In genomic region chr2:232309592-232309991, GRCh38 we compare ENCODE assay signal across 15 cellular contexts.
A peak's percentile ranks its signal among the peaks of the same experiment; 100 is the strongest.
DNase-seq lines count a peak whose midpoint lies in the region; ATAC-seq and TF ChIP-seq lines count a peak whose summit lies in the region.
"Had no signal": no experiment of that assay in that cellular context is flagged by ENCODE, and none has a peak within 500 bp of the region (broad histone marks: within the 10 kb centered on the region; RNA-seq: fewer than 3 reads in every experiment).

No MANE protein-coding gene starts in this region.

- H3K36me3 ChIP-seq in breast epithelium (no peaks in the 10 kb centered on the region), mammary epithelial cell (ENCODE audit: insufficient read depth, low read length) (no peaks in the 10 kb centered on the region), OCI-LY7 (ENCODE audit: insufficient read depth, low read length) (no peaks in the 10 kb centered on the region; the same call in 1 of the 2 replicates), left lung (peaks cover 0 to 13% of the 10 kb centered on the region in 2 donors)
- H3K36me3 ChIP-seq: ovary had no signal

- no TSS peak for BruUV-seq in mammary epithelial cell (replicated peaks; lab: Mats Ljungman, UMichigan)
- BruUV-seq in OCI-LY7 (replicated peaks; lab: Mats Ljungman, UMichigan): no TSS peak

- H4K20me1 ChIP-seq in mammary epithelial cell (ENCODE audit: insufficient read depth, low read length) (no peaks in the 10 kb centered on the region), OCI-LY7 (ENCODE audit: insufficient read depth, low read length) (no peaks in the 10 kb centered on the region)

- intact Hi-C loops in breast epithelium (cut with DNase I; ENCODE audit: low total_unique reads): no loop called here
- intact Hi-C loops in mammary epithelial cell (cut with micrococcal nuclease): no loop called here
- intact Hi-C loops in OCI-LY7 (cut with micrococcal nuclease; ENCODE audit: unreplicated experiment): no loop called here
- intact Hi-C loops in left lung (cut with DNase I): no loop called here

- POLR2A ChIA-PET in OCI-LY7 (lab: Charles Lee): no interaction called here

- H3K27ac ChIP-seq in breast epithelium (peak overlapping the region; percentile 48 to 80), mammary epithelial cell (ENCODE audit: insufficient read depth, low read depth, low read length) (no peak overlapping the region), OCI-LY7 (ENCODE audit: low read depth, low read length, poor library complexity, severe bottlenecking) (no peak overlapping the region), left lung (no peak overlapping the region)
- H3K27ac ChIP-seq: body of pancreas, ovary had no signal

- H3K9me3 ChIP-seq in breast epithelium (no peaks in the 10 kb centered on the region), mammary epithelial cell (replicated peaks; ENCODE audit: insufficient read depth, low read length) (no peaks in the 10 kb centered on the region), OCI-LY7 (ENCODE audit: low read length) (peaks cover 16% of the 10 kb centered on the region; the same call in 1 of the 2 replicates), left lung (peaks cover 0 to 19% of the 10 kb centered on the region in 2 donors)
- H3K9me3 ChIP-seq: ovary had no signal

- H3K4me3 ChIP-seq in breast epithelium (no peak overlapping the region), mammary epithelial cell (replicated peaks in 1 of 3; ENCODE audit: insufficient read depth in 1 of 3, low read depth in 2 of 3, low read length in 3 of 3) (no peak overlapping the region), OCI-LY7 (ENCODE audit: low read depth, low read length, poor library complexity, severe bottlenecking) (no peak overlapping the region), left lung (no peak overlapping the region)
- H3K4me3 ChIP-seq: body of pancreas, ovary had no signal

- dilution Hi-C loops in mammary epithelial cell (cut with HindIII; ENCODE audit: low sequenced_read_pairs): no loop called here

- TF ChIP-seq POLR2A in breast epithelium (IDR thresholded peaks at IDR 0.05): no peak

- H3K4me3 Mint-ChIP-seq in effector memory CD8-positive, alpha-beta T cell: peak overlapping the region; percentile 77 to 78
- H3K4me3 Mint-ChIP-seq: HFFc6 had no signal

- CTCF ChIA-PET in mammary epithelial cell (lab: Charles Lee; ENCODE audit: low non-redundant PET) (no interaction called here), OCI-LY7 (lab: Charles Lee; ENCODE audit: unreplicated experiment) (interaction anchor here (0.5 kb wide), 1 partner anchor 237 kb away, joined by 3 read pairs; no protein-coding TSS in a partner anchor)

- H3K9me3 Mint-ChIP-seq in effector memory CD8-positive, alpha-beta T cell: no peaks in the 10 kb centered on the region

- H2AFZ ChIP-seq in mammary epithelial cell (ENCODE audit: low read depth, low read length): no peak overlapping the region
- no peak overlapping the region for H2AFZ ChIP-seq in OCI-LY7 (ENCODE audit: low read length)

- no peaks in the 10 kb centered on the region for H3K27me3 ChIP-seq in breast epithelium
- H3K27me3 ChIP-seq in mammary epithelial cell (ENCODE audit: insufficient read depth, low read length): no peaks in the 10 kb centered on the region
- H3K27me3 ChIP-seq in left lung: no peaks in the 10 kb centered on the region
- H3K27me3 ChIP-seq: body of pancreas, ovary had no signal

- H3K4me1 Mint-ChIP-seq in effector memory CD8-positive, alpha-beta T cell (ENCODE audit: low read depth in 2 of 2): peaks cover 45 to 55% of the 10 kb centered on the region in 2 donors

- ATAC-seq in effector memory CD8-positive, alpha-beta T cell (replicated peaks): peak; percentile 62
- peak; percentile 42 for ATAC-seq in stimulated activated naive CD8-positive, alpha-beta T cell treated with anti-CD3 and anti-CD28 coated beads, Interleukin-15, Interleukin-2, amounts not matched to agents 100 U/mL and 50 U/mL, for 24 hours
- ATAC-seq in GM19023 (IDR thresholded peaks at IDR 0.05; ENCODE audit: unreplicated experiment): no peak
- no peak for ATAC-seq in left lung
- ATAC-seq: body of pancreas had no signal

- H3K4me2 ChIP-seq in mammary epithelial cell (ENCODE audit: insufficient read depth, low read depth, low read length) (no peak overlapping the region), OCI-LY7 (ENCODE audit: low read length) (no peak overlapping the region)

- H3K9me2 ChIP-seq in OCI-LY7 (ENCODE audit: insufficient read depth, low read length): no peaks in the 10 kb centered on the region

- peaks cover 16% of the 10 kb centered on the region for H3K36me3 Mint-ChIP-seq in effector memory CD8-positive, alpha-beta T cell (ENCODE audit: insufficient read depth)

- in situ Hi-C loops in mammary epithelial cell (cut with MboI; ENCODE audit: low sequenced_read_pairs in 2 of 2): no loop called here

- WGBS in mammary epithelial cell (ENCODE audit: low coverage, missing lambda C conversion rate): 59% methylated on average over 4 of the region's 4 CpGs

- DNase-seq in breast epithelium (ENCODE audit: low spot score in 2 of 2) (no peak), mammary epithelial cell (no peak), OCI-LY7 (ENCODE audit: low spot score) (peak; percentile 48), NCI-H1694 (lab: John Stamatoyannopoulos, UW) (no peak), left lung (no peak)
- peak in 1 of 3 experiments; percentile 33 for DNase-seq in effector memory CD8-positive, alpha-beta T cell
- DNase-seq in stimulated activated naive CD8-positive, alpha-beta T cell treated with anti-CD3 and anti-CD28 coated beads, Interleukin-15, Interleukin-2, amounts not matched to agents 100 U/mL and 50 U/mL, for 24 hours: no peak
- DNase-seq: body of pancreas; DMS79; HFFc6; ovary; SHP77 treated with DMSO at 0.1 percent for 48 hours; stimulated activated CD4-positive, alpha-beta T cell treated with anti-CD3 and anti-CD28 coated beads, Interleukin-12 subunit alpha, Interleukin-12 subunit beta, amount 100 ng/mL, for 4 hours; trophoblast cell had no signal

- no peaks in the 10 kb centered on the region for H3K27me3 Mint-ChIP-seq in effector memory CD8-positive, alpha-beta T cell

- TF ChIP-seq CTCF in breast epithelium (IDR thresholded peaks at IDR 0.05): no peak
- no peak for TF ChIP-seq CTCF in mammary epithelial cell (conservative IDR thresholded peaks at IDR 0.05 in 1 of 2, IDR thresholded peaks at IDR 0.05 in 1 of 2; ENCODE audit: extremely low read depth in 1 of 2, insufficient read depth in 1 of 2, low read depth in 1 of 2, low read length in 2 of 2)
- no peak for TF ChIP-seq CTCF in OCI-LY7 (conservative IDR thresholded peaks at IDR 0.05; ENCODE audit: low read length)
- TF ChIP-seq CTCF in left lung (IDR thresholded peaks at IDR 0.05): no peak

- H3K9ac ChIP-seq in mammary epithelial cell (ENCODE audit: insufficient read depth, low read length): no peak overlapping the region

- H3K4me1 ChIP-seq in breast epithelium (peaks cover 0 to 6% of the 10 kb centered on the region in 2 donors), mammary epithelial cell (ENCODE audit: insufficient read depth, low read length) (peaks cover 34% of the 10 kb centered on the region), OCI-LY7 (ENCODE audit: insufficient read depth, low read length, poor library complexity, severe bottlenecking) (no peaks in the 10 kb centered on the region), left lung (peaks cover 0 to 7% of the 10 kb centered on the region in 2 donors)
- H3K4me1 ChIP-seq: body of pancreas had no signal

- H3K79me2 ChIP-seq in mammary epithelial cell (ENCODE audit: insufficient read depth, low read length) (no peaks in the 10 kb centered on the region), OCI-LY7 (ENCODE audit: insufficient read depth, low read depth, low read length) (no peaks in the 10 kb centered on the region)

- peak overlapping the region; percentile 91 to 98 for H3K27ac Mint-ChIP-seq in effector memory CD8-positive, alpha-beta T cell
- H3K27ac Mint-ChIP-seq: HFFc6 had no signal

Comparison
In these comparisons a context has a peak if more than half of its experiments do, and no peak if none do; other contexts are left out.
1. H3K27ac ChIP-seq: peak in breast epithelium (2 of 2); none in mammary epithelial cell (single experiment), OCI-LY7 (single experiment) and left lung (0 of 2).
2. ATAC-seq: peak in effector memory CD8-positive, alpha-beta T cell (single experiment) and stimulated activated naive CD8-positive, alpha-beta T cell treated with anti-CD3 and anti-CD28 coated beads, Interleukin-15, Interleukin-2, amounts not matched to agents 100 U/mL and 50 U/mL, for 24 hours (single experiment); none in GM19023 (single experiment) and left lung (single experiment).